14 cellular contexts compared by ENCODE assay signal in genomic region chr18:76486029-76486428, GRCh38. TPM values are rescaled to one million over a fixed set of nuclear protein-coding genes. Genes with fewer than 3 reads are reported as not detected.
DNase-seq lines count a peak whose midpoint lies in the region; ATAC-seq and TF ChIP-seq lines count a peak whose summit lies in the region.
"Had no signal": no experiment of that assay in that cellular context is flagged by ENCODE, and none has a peak within 500 bp of the region (broad histone marks: within the 10 kb centered on the region; RNA-seq: fewer than 3 reads in every experiment).

No MANE protein-coding gene starts in this region.

- TF ChIP-seq CTCF in HEK293 (tag by site-specific recombination; IDR thresholded peaks at IDR 0.05) (no peak), brain (conservative IDR thresholded peaks at IDR 0.05) (no peak), nephron (IDR thresholded peaks at IDR 0.05; ENCODE audit: unreplicated experiment in 3 of 3) (no peak)

- no peaks in the 10 kb centered on the region for H3K27me3 ChIP-seq in BLaER1 treated with 17β-estradiol and CSF1 and Interleukin-3, amounts not matched to agents 10 nM and 100 nM

- DNase-seq in T-helper 2 cell: no peak
- no peak for DNase-seq in activated gamma-delta T cell (lab: John Stamatoyannopoulos, UW)
- no peak for DNase-seq in activated naive CD8-positive, alpha-beta T cell treated with anti-CD3 and anti-CD28 coated beads for 36 hours
- DNase-seq: Calu3; CD4-positive, CD25-positive, alpha-beta regulatory T cell; NCI-H1436; NCI-H2081 treated with DMSO at 0.1 percent for 48 hours; NCI-H526; NK-92 treated with Interleukin-12 subunit alpha and Interleukin-12 subunit beta, amount 100 ng/mL, for 24 hours had no signal

- peak overlapping the region; percentile 54 to 100 (median 95); a peak in 21 of 22 replicates for H3K4me2 ChIP-seq in BLaER1 treated with 17β-estradiol and CSF1 and Interleukin-3, amounts not matched to agents 10 nM and 100 nM

- no peak for ATAC-seq in HG03442 (IDR thresholded peaks at IDR 0.05; ENCODE audit: unreplicated experiment)

- peaks cover 69 to 95% (median 80%) of the 10 kb centered on the region in 10 experiments for H3K4me1 ChIP-seq in BLaER1 treated with 17β-estradiol and CSF1 and Interleukin-3, amounts not matched to agents 10 nM and 100 nM
- H3K4me1 ChIP-seq in HEK293 (ENCODE audit: control insufficient read depth, insufficient read depth, low read length): peaks cover 43% of the 10 kb centered on the region

- H3K9me3 Mint-ChIP-seq in brain (no peaks in the 10 kb centered on the region), nephron (no peaks in the 10 kb centered on the region)
- H3K9me3 Mint-ChIP-seq in activated naive CD8-positive, alpha-beta T cell treated with anti-CD3 and anti-CD28 coated beads for 36 hours: no peaks in the 10 kb centered on the region

- peaks cover 5% of the 10 kb centered on the region for H3K27me3 Mint-ChIP-seq in brain
- no peaks in the 10 kb centered on the region for H3K27me3 Mint-ChIP-seq in nephron (ENCODE audit: low read depth)
- peaks cover 4% of the 10 kb centered on the region for H3K27me3 Mint-ChIP-seq in activated naive CD8-positive, alpha-beta T cell treated with anti-CD3 and anti-CD28 coated beads for 36 hours

- peaks cover 36% of the 10 kb centered on the region for H3K36me3 Mint-ChIP-seq in brain
- H3K36me3 Mint-ChIP-seq in nephron (ENCODE audit: low read depth): peaks cover 34% of the 10 kb centered on the region
- peaks cover 4% of the 10 kb centered on the region for H3K36me3 Mint-ChIP-seq in activated naive CD8-positive, alpha-beta T cell treated with anti-CD3 and anti-CD28 coated beads for 36 hours
- H3K36me3 Mint-ChIP-seq: CD4-positive, CD25-positive, alpha-beta regulatory T cell had no signal

- peak overlapping the region in 8 of 11 experiments; percentile 15 to 59 (median 39); a peak in 8 of 22 replicates for H3K27ac ChIP-seq in BLaER1 treated with 17β-estradiol and CSF1 and Interleukin-3, amounts not matched to agents 10 nM and 100 nM
- H3K27ac ChIP-seq in HEK293 (ENCODE audit: extremely low read depth, low read depth, low read length): no peak overlapping the region

- H3K27ac Mint-ChIP-seq in brain (peak overlapping the region in 1 of 5 experiments; percentile 12), nephron (peak overlapping the region; percentile 63 to 82 (median 74))
- no peak overlapping the region for H3K27ac Mint-ChIP-seq in activated naive CD8-positive, alpha-beta T cell treated with anti-CD3 and anti-CD28 coated beads for 36 hours

- H3K4me1 Mint-ChIP-seq in brain (peaks cover 91% of the 10 kb centered on the region), nephron (peaks cover 86% of the 10 kb centered on the region)
- peaks cover 32% of the 10 kb centered on the region for H3K4me1 Mint-ChIP-seq in activated naive CD8-positive, alpha-beta T cell treated with anti-CD3 and anti-CD28 coated beads for 36 hours

- peaks cover 67 to 100% (median 83%) of the 10 kb centered on the region in 11 experiments; a peak in 21 of 22 replicates for H4K20me1 ChIP-seq in BLaER1 treated with 17β-estradiol and CSF1 and Interleukin-3, amounts not matched to agents 10 nM and 100 nM

- POLR2A ChIA-PET in HEK293 (lab: Yijun Ruan, JAX): no interaction called here

- CTCF ChIA-PET in HEK293 (lab: Yijun Ruan, JAX): no interaction called here

- H3K4me3 ChIP-seq in BLaER1 treated with 17β-estradiol and CSF1 and Interleukin-3, amounts not matched to agents 10 nM and 100 nM: no peak overlapping the region
- H3K4me3 ChIP-seq in HEK293 (ENCODE audit: low read depth, low read length): no peak overlapping the region

- peaks cover 24 to 36% (median 31%) of the 10 kb centered on the region in 11 experiments for H3K36me3 ChIP-seq in BLaER1 treated with 17β-estradiol and CSF1 and Interleukin-3, amounts not matched to agents 10 nM and 100 nM
- H3K36me3 ChIP-seq in HEK293 (ENCODE audit: control insufficient read depth in 2 of 2, insufficient read depth in 1 of 2, low read length in 2 of 2): no peaks in the 10 kb centered on the region

- H3K4me3 Mint-ChIP-seq in brain (peak overlapping the region in 4 of 5 experiments; percentile 12 to 98 (median 30)), nephron (peak overlapping the region in 2 of 3 experiments; percentile 11 to 35)
- no peak overlapping the region for H3K4me3 Mint-ChIP-seq in activated naive CD8-positive, alpha-beta T cell treated with anti-CD3 and anti-CD28 coated beads for 36 hours
- H3K4me3 Mint-ChIP-seq: CD4-positive, CD25-positive, alpha-beta regulatory T cell had no signal

- no peaks in the 10 kb centered on the region for H3K9me3 ChIP-seq in BLaER1 treated with 17β-estradiol and CSF1 and Interleukin-3, amounts not matched to agents 10 nM and 100 nM (replicated peaks in 1 of 11)
- H3K9me3 ChIP-seq in HEK293 (ENCODE audit: control insufficient read depth, insufficient read depth, low read depth, low read length): no peaks in the 10 kb centered on the region

- peak overlapping the region in 5 of 11 experiments; percentile 17 to 56 (median 35); a peak in 7 of 22 replicates for H3K9ac ChIP-seq in BLaER1 treated with 17β-estradiol and CSF1 and Interleukin-3, amounts not matched to agents 10 nM and 100 nM

TF ChIP-seq in HEK293, 187 proteins besides CTCF, POLR2A, EP300 and RAD21:
- TF ChIP-seq ZNF473 (tag by site-specific recombination; IDR thresholded peaks at IDR 0.05): no peak
- TF ChIP-seq ZNF169 (tag by site-specific recombination; IDR thresholded peaks at IDR 0.05): no peak
- peak; percentile 40; the same call in 1 of the 2 replicates for TF ChIP-seq PRDM1 (tag by site-specific recombination; IDR thresholded peaks at IDR 0.05)

RNA-seq across cellular contexts. Expression of gene ZNF516, which starts 9.0 kb away (rescaled TPM):
- 29.0 TPM for polyA plus RNA-seq in brain (ENCODE audit: insufficient read depth, low read depth, low replicate concordance)
- 1 to 10 TPM; 6.5 to 8.6 TPM for total RNA-seq in activated naive CD8-positive, alpha-beta T cell treated with anti-CD3 and anti-CD28 coated beads for 36 hours
